Comparison of ENCODE assay signal across 9 cellular contexts in the genomic region with DNA sequence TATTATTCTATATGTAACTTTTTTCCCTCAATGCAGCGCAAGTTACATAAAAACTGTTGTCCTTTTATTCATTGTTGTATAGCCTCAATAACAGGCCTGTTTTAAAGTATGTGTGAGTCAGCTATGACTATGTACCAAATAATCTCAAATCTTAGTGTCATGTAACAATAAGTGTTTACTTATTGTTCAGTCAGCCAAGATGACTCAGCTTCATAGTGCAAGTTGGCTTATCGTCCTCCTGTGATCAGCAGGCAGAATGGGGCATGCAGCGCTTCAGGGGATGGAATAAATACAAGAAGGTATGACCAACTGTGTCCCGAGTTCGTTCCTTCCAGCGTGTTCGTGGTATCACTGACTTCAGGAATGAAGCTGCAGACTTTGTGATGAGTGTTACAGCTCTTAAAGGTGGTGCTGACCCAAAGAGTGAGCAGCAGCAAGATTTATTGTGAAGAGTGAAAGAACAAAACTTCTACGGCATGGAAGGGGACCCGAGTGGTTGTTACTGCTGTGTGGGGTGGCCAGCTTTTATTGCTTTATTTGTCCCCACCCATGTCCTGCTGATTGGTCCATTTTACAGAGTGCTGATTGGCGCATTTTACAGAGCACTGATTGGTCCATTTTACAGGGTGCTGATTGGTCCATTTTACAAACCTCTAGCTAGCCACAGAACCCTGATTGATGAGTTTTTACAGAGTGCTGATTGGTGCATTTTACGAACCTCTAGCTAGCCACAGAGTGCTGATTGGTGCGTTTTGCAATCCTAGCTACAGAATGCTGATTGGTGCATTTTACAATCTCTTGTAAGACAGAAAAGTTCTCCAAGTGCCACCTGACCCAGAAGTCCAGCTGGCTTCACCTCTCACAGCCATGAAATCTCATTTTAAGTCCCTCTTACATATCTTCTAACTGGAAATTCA.
A peak's percentile ranks its signal among the peaks of the same experiment; 100 is the strongest.
DNase-seq lines count a peak whose midpoint lies in the region; ATAC-seq and TF ChIP-seq lines count a peak whose summit lies in the region.
"Had no signal": no experiment of that assay in that cellular context is flagged by ENCODE, and none has a peak within 500 bp of the region (broad histone marks: within the 10 kb centered on the region; RNA-seq: fewer than 3 reads in every experiment).

No MANE protein-coding gene starts in this region.

- intact Hi-C loops in activated T-helper 2 cell treated with anti-CD3 and anti-CD28 coated beads, Interferon-gamma antibody, Interleukin-2, Interleukin-4, amounts not matched to agents 10 μg/mL and 5 μg/mL and 100 μg/mL, durations not matched to agents 14 hours and 24 hours and 36 hours (cut with micrococcal nuclease): no loop called here
- intact Hi-C loops in mucosa of descending colon (cut with DNase I, micrococcal nuclease): no loop called here

- H3K27ac Mint-ChIP-seq in chondrocyte (ENCODE audit: unreplicated experiment) (peak overlapping the region; percentile 10), T-cell (no peak overlapping the region)
- H3K27ac Mint-ChIP-seq in activated T-helper 2 cell treated with anti-CD3 and anti-CD28 coated beads, Interferon-gamma antibody, Interleukin-2, Interleukin-4, amounts not matched to agents 10 μg/mL and 5 μg/mL and 100 μg/mL, durations not matched to agents 14 hours and 24 hours and 36 hours: no peak overlapping the region

- CTCF ChIA-PET in T-cell (lab: Charles Lee): no interaction called here

- no peak overlapping the region for H3K4me3 ChIP-seq in mucosa of descending colon

- H3K27me3 Mint-ChIP-seq in chondrocyte (ENCODE audit: low read depth) (no peaks in the 10 kb centered on the region), T-cell (peaks cover 6 to 8% of the 10 kb centered on the region in 2 donors)
- H3K27me3 Mint-ChIP-seq in activated T-helper 2 cell treated with anti-CD3 and anti-CD28 coated beads, Interferon-gamma antibody, Interleukin-2, Interleukin-4, amounts not matched to agents 10 μg/mL and 5 μg/mL and 100 μg/mL, durations not matched to agents 14 hours and 24 hours and 36 hours (ENCODE audit: low read depth): no peaks in the 10 kb centered on the region

- no peaks in the 10 kb centered on the region for H3K9me3 ChIP-seq in mucosa of descending colon

- POLR2A ChIA-PET in T-cell (lab: Charles Lee): no interaction called here

- peaks cover 8% of the 10 kb centered on the region for H3K4me1 Mint-ChIP-seq in chondrocyte (ENCODE audit: low read depth)
- no peaks in the 10 kb centered on the region for H3K4me1 Mint-ChIP-seq in T-cell
- H3K4me1 Mint-ChIP-seq in activated T-helper 2 cell treated with anti-CD3 and anti-CD28 coated beads, Interferon-gamma antibody, Interleukin-2, Interleukin-4, amounts not matched to agents 10 μg/mL and 5 μg/mL and 100 μg/mL, durations not matched to agents 14 hours and 24 hours and 36 hours (ENCODE audit: low read depth): no peaks in the 10 kb centered on the region

- no peak for ATAC-seq in T-cell (replicated peaks in 1 of 4)
- no peak for ATAC-seq in mucosa of descending colon

- DNase-seq in AG20443 (ENCODE audit: low spot score) (peak; percentile 88), LoVo (ENCODE audit: low spot score) (peak; percentile 75), chondrocyte (ENCODE audit: low spot score) (no peak), myocyte (ENCODE audit: low read depth) (peak; percentile 80), T-cell (no peak), GM13976 (ENCODE audit: low spot score) (no peak), mucosa of descending colon (no peak)
- no peak for DNase-seq in activated T-helper 2 cell treated with anti-CD3 and anti-CD28 coated beads, Interferon-gamma antibody, Interleukin-2, Interleukin-4, amounts not matched to agents 10 μg/mL and 5 μg/mL and 100 μg/mL, durations not matched to agents 14 hours and 24 hours and 36 hours (ENCODE audit: low spot score)
- DNase-seq: DMS 273 treated with DMSO at 0.1 percent for 48 hours had no signal

- TF ChIP-seq CTCF in chondrocyte (IDR thresholded peaks at IDR 0.05) (no peak), GM13976 (IDR thresholded peaks at IDR 0.05; ENCODE audit: borderline replicate concordance, control extremely low read depth, extremely low read depth, insufficient read depth, missing control alignments) (no peak), mucosa of descending colon (IDR thresholded peaks at IDR 0.05) (no peak)

- no peak overlapping the region for H3K4me3 Mint-ChIP-seq in chondrocyte (ENCODE audit: unreplicated experiment)
- no peak overlapping the region for H3K4me3 Mint-ChIP-seq in T-cell
- H3K4me3 Mint-ChIP-seq in activated T-helper 2 cell treated with anti-CD3 and anti-CD28 coated beads, Interferon-gamma antibody, Interleukin-2, Interleukin-4, amounts not matched to agents 10 μg/mL and 5 μg/mL and 100 μg/mL, durations not matched to agents 14 hours and 24 hours and 36 hours (ENCODE audit: low read depth): no peak overlapping the region

- in situ Hi-C loops in GM13976 (cut with MboI; ENCODE audit: low sequenced_read_pairs, unreplicated experiment): no loop called here

- no peaks in the 10 kb centered on the region for H3K9me3 Mint-ChIP-seq in chondrocyte (ENCODE audit: low read depth)
- no peaks in the 10 kb centered on the region for H3K9me3 Mint-ChIP-seq in T-cell
- H3K9me3 Mint-ChIP-seq in activated T-helper 2 cell treated with anti-CD3 and anti-CD28 coated beads, Interferon-gamma antibody, Interleukin-2, Interleukin-4, amounts not matched to agents 10 μg/mL and 5 μg/mL and 100 μg/mL, durations not matched to agents 14 hours and 24 hours and 36 hours: no peaks in the 10 kb centered on the region

- no peaks in the 10 kb centered on the region for H3K36me3 ChIP-seq in mucosa of descending colon (ENCODE audit: low read depth)

- H3K36me3 Mint-ChIP-seq in chondrocyte (ENCODE audit: low read depth): no peaks in the 10 kb centered on the region
- no peaks in the 10 kb centered on the region for H3K36me3 Mint-ChIP-seq in T-cell
- H3K36me3 Mint-ChIP-seq in activated T-helper 2 cell treated with anti-CD3 and anti-CD28 coated beads, Interferon-gamma antibody, Interleukin-2, Interleukin-4, amounts not matched to agents 10 μg/mL and 5 μg/mL and 100 μg/mL, durations not matched to agents 14 hours and 24 hours and 36 hours (ENCODE audit: low read depth): no peaks in the 10 kb centered on the region

- H3K4me1 ChIP-seq in mucosa of descending colon (ENCODE audit: low read depth): no peaks in the 10 kb centered on the region

Comparison
In these comparisons a context has a peak if more than half of its experiments do, and no peak if none do; other contexts are left out.
1. DNase-seq: peak in AG20443 (single experiment), LoVo (single experiment) and myocyte (single experiment); none in chondrocyte (single experiment), T-cell (0 of 34), activated T-helper 2 cell treated with anti-CD3 and anti-CD28 coated beads, Interferon-gamma antibody, Interleukin-2, Interleukin-4, amounts not matched to agents 10 μg/mL and 5 μg/mL and 100 μg/mL, durations not matched to agents 14 hours and 24 hours and 36 hours (single experiment), GM13976 (single experiment) and mucosa of descending colon (0 of 3).